Comparison of ENCODE assay signal across 8 cellular contexts in the genomic region with DNA sequence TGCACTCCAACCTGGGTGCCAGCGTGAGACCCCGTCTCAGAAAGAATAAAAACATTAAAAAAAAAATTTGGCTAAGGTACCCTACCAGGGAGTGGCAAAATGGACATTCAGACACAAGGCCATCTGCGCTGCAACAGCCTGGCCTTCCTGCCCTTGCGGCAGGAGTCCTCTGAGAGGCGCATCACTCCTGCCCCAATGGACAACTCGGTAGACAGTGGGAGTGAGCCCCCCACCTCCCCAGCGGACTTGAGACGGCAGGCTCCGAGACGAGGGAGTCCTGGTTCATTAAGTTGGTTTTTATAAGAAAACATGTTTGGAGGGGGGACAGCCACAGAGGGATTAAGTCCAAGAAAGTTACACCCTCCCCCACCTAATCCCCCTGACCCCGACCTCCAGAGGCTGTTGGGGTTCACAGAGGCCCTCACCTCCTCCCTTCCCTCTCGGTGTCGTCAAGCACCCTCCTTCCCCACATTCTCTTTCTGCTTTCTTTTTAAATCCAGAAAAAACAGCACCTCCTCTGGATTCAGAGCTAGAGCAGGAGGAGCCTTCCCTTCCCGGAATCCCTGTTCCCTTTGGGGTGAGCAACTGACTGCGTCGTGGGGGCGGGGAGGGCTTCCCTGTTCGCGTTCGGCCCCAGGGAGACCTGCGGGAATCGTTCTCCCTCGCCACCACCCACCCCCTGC. TPM values are rescaled to one million over a fixed set of nuclear protein-coding genes. Genes with fewer than 3 reads are reported as not detected.
DNase-seq lines count a peak whose midpoint lies in the region; ATAC-seq and TF ChIP-seq lines count a peak whose summit lies in the region.

No MANE protein-coding gene starts in this region.

- H3K36me3 Mint-ChIP-seq in T-helper 1 cell treated with Interleukin-12 subunit alpha and Interleukin-12 subunit beta and Interleukin-4 antibody, amounts not matched to agents 30 μg/mL and 1 μg/mL, for 36 hours (ENCODE audit: low read depth) = peaks cover 22% of the 10 kb centered on the region

- H3K4me3 ChIP-seq in WERI-Rb-1 (ENCODE audit: low read depth, low read length) = peak overlapping the region; percentile 75

- H3K4me1 Mint-ChIP-seq in T-helper 1 cell treated with Interleukin-12 subunit alpha and Interleukin-12 subunit beta and Interleukin-4 antibody, amounts not matched to agents 30 μg/mL and 1 μg/mL, for 36 hours (ENCODE audit: low read depth) = peaks cover 35% of the 10 kb centered on the region

- H3K27ac Mint-ChIP-seq in T-helper 1 cell treated with Interleukin-12 subunit alpha and Interleukin-12 subunit beta and Interleukin-4 antibody, amounts not matched to agents 30 μg/mL and 1 μg/mL, for 36 hours = peak overlapping the region; percentile 91

- peaks cover 21% of the 10 kb centered on the region for H3K27me3 Mint-ChIP-seq in T-helper 1 cell treated with Interleukin-12 subunit alpha and Interleukin-12 subunit beta and Interleukin-4 antibody, amounts not matched to agents 30 μg/mL and 1 μg/mL, for 36 hours (ENCODE audit: low read depth)

- intact Hi-C loops in sciatic nerve (cut with DNase I) = no loop called here

- H3K9me3 ChIP-seq in WERI-Rb-1 (ENCODE audit: severe bottlenecking) = no peaks in the 10 kb centered on the region

- TF ChIP-seq CTCF in WERI-Rb-1 (IDR thresholded peaks at IDR 0.05; ENCODE audit: low read depth, low read length) (peak; percentile 81), foreskin keratinocyte (conservative IDR thresholded peaks at IDR 0.05) (no peak)

- H3K4me3 Mint-ChIP-seq in T-helper 1 cell treated with Interleukin-12 subunit alpha and Interleukin-12 subunit beta and Interleukin-4 antibody, amounts not matched to agents 30 μg/mL and 1 μg/mL, for 36 hours = peak overlapping the region; percentile 86

- ATAC-seq in foreskin keratinocyte (no peak), sciatic nerve (peak; percentile 48), GM21515 (IDR thresholded peaks at IDR 0.05; ENCODE audit: unreplicated experiment) (no peak)

- H3K9me3 Mint-ChIP-seq in T-helper 1 cell treated with Interleukin-12 subunit alpha and Interleukin-12 subunit beta and Interleukin-4 antibody, amounts not matched to agents 30 μg/mL and 1 μg/mL, for 36 hours = no peaks in the 10 kb centered on the region

- DNase-seq in T-helper 1 cell = no peak
- peak; percentile 73 for DNase-seq in WERI-Rb-1
- no peak for DNase-seq in foreskin keratinocyte
- DNase-seq in sciatic nerve (ENCODE audit: low spot score) = peak; percentile 68
- no peak for DNase-seq in activated effector memory CD4-positive, alpha-beta T cell treated with Interleukin-2 at 50 U/mL for 16 hours
- DNase-seq in activated CD4-positive, alpha-beta T cell treated with anti-CD3 and anti-CD28 coated beads, Interleukin-2, amount 50 U/mL, for 48 hours = no peak

- no peaks in the 10 kb centered on the region for H3K4me1 ChIP-seq in foreskin keratinocyte

- no peaks in the 10 kb centered on the region for H3K27me3 ChIP-seq in WERI-Rb-1 (ENCODE audit: insufficient read depth, low read depth, severe bottlenecking)
- H3K27me3 ChIP-seq in foreskin keratinocyte = no peaks in the 10 kb centered on the region

- H3K27ac ChIP-seq in WERI-Rb-1 = peak overlapping the region; percentile 93
- H3K27ac ChIP-seq in foreskin keratinocyte = peak overlapping the region; percentile 62

- no peaks in the 10 kb centered on the region; the same call in 1 of the 2 replicates for H3K36me3 ChIP-seq in WERI-Rb-1

RNA-seq across cellular contexts. Expression of a gene that starts 1.8 kb away (rescaled TPM):
- 19.5 and 20.4 TPM in 2 replicates for total RNA-seq in foreskin keratinocyte
- 18.1 and 27.6 TPM in 2 replicates for polyA plus RNA-seq in foreskin keratinocyte
- 137 TPM for total RNA-seq in sciatic nerve

RNA-seq across cellular contexts. Expression of a gene that starts 24.6 kb away (rescaled TPM):
- total RNA-seq in foreskin keratinocyte (3.0 TPM in 2 replicates), sciatic nerve (5.3 TPM)
- 3.8 and 4.5 TPM in 2 replicates for polyA plus RNA-seq in foreskin keratinocyte

Comparison
In these comparisons a context has a peak if more than half of its experiments do, and no peak if none do; other contexts are left out.
1. DNase-seq: peak in WERI-Rb-1 (single experiment) and sciatic nerve (single experiment); none in T-helper 1 cell (0 of 5), foreskin keratinocyte (0 of 2), activated effector memory CD4-positive, alpha-beta T cell treated with Interleukin-2 at 50 U/mL for 16 hours (single experiment) and activated CD4-positive, alpha-beta T cell treated with anti-CD3 and anti-CD28 coated beads, Interleukin-2, amount 50 U/mL, for 48 hours (0 of 2).